ENCODE assay signal across 9 cellular contexts in the genomic region with DNA sequence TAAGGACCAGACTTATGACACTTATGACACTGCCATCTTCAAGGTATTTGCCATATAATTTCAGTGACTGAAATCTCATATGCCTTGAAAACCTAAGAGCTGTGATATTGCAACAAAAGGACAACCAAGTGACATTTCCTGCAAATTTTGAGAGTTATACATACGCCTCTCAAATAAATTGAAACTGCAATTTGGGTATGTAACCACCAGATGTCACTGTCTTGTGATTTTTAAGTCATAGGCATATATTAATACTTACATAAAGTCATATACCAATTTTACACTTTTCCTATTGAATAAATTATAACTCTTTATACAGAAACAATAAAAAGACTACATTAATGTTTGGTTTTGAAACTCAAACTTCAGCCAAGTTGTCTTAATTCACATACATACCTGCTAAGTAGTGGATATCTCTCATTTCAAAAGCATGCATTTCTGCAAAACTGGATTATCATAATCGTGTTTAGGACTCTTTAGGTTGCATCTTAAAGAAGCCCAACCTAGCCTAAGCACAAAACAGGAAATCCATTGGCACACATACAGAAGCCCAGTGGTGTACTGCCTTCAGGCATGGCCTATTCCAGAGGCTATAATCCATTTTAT.
DNase-seq lines count a peak whose midpoint lies in the region; ATAC-seq and TF ChIP-seq lines count a peak whose summit lies in the region.
"Had no signal": no experiment of that assay in that cellular context is flagged by ENCODE, and none has a peak within 500 bp of the region (broad histone marks: within the 10 kb centered on the region; RNA-seq: fewer than 3 reads in every experiment).

No MANE protein-coding gene starts in this region.

- TF ChIP-seq RAD21 in IMR-90 (IDR thresholded peaks at IDR 0.05; ENCODE audit: low read length) = peak; percentile 5; the same call in 1 of the 2 replicates
- peak; percentile 64 to 66 for TF ChIP-seq RAD21 in liver (IDR thresholded peaks at IDR 0.05)

- peaks cover 8% of the 10 kb centered on the region; the same call in 1 of the 2 replicates for H3K9me3 Mint-ChIP-seq in WTC11
- no peaks in the 10 kb centered on the region for H3K9me3 Mint-ChIP-seq in T-helper 2 cell treated with Interferon-gamma antibody and Interleukin-4, amounts not matched to agents 5 μg/mL and 100 μg/mL, for 36 hours

- no peak overlapping the region for H2BK5ac ChIP-seq in IMR-90 (ENCODE audit: low read depth, low read length, poor library complexity, severe bottlenecking)

- H3K9me3 ChIP-seq in IMR-90 (ENCODE audit: control insufficient read depth, insufficient read depth, low read length) (no peaks in the 10 kb centered on the region), liver (ENCODE audit: control insufficient read depth in 4 of 4, low read length in 3 of 4) (no peaks in the 10 kb centered on the region)
- H3K9me3 ChIP-seq: SJCRH30 had no signal

- H3K36me3 Mint-ChIP-seq in WTC11 = no peaks in the 10 kb centered on the region
- no peaks in the 10 kb centered on the region for H3K36me3 Mint-ChIP-seq in T-helper 2 cell treated with Interferon-gamma antibody and Interleukin-4, amounts not matched to agents 5 μg/mL and 100 μg/mL, for 36 hours (ENCODE audit: low read depth)

- H3K4me3 ChIP-seq in IMR-90 (ENCODE audit: insufficient read depth, low read depth, low read length) (no peak overlapping the region), liver (ENCODE audit: low read depth in 1 of 3, low read length in 3 of 3) (no peak overlapping the region)
- H3K4me3 ChIP-seq: SJCRH30 had no signal

- H4K8ac ChIP-seq in IMR-90 (ENCODE audit: low read depth in 2 of 2, low read length in 2 of 2) = no peak overlapping the region

- TF ChIP-seq CTCF in GM10266 (IDR thresholded peaks at IDR 0.05; ENCODE audit: control insufficient read depth, insufficient read depth, low read depth, missing control alignments) (peak; percentile 21), IMR-90 (conservative IDR thresholded peaks at IDR 0.05; ENCODE audit: low read depth, low read length) (peak; percentile 35), WTC11 (IDR thresholded peaks at IDR 0.05) (peak; percentile 58), liver (IDR thresholded peaks at IDR 0.05; ENCODE audit: low read depth, low read length, missing input control) (peak; percentile 38)

- no TSS peak for BruUV-seq in IMR-90 (replicated peaks; lab: Mats Ljungman, UMichigan)

- H3K14ac ChIP-seq in IMR-90 (replicated peaks; ENCODE audit: low read depth, low read length) = no peak overlapping the region

- no peaks in the 10 kb centered on the region for H3K9me1 ChIP-seq in IMR-90 (ENCODE audit: insufficient read depth, low read length)

- dilution Hi-C loops in IMR-90 (cut with HindIII; ENCODE audit: low sequenced_read_pairs, unreplicated experiment) = no loop called here

- H3K4me2 ChIP-seq in IMR-90 (ENCODE audit: low read depth, low read length) = no peak overlapping the region

- H3K56ac ChIP-seq in IMR-90 (ENCODE audit: extremely low read depth, insufficient read depth, low read length) = no peak overlapping the region

- TF ChIP-seq POLR2A in IMR-90 (IDR thresholded peaks at IDR 0.05; ENCODE audit: low read depth, low read length) = no peak

- no peak for DNase-seq in GM10266 (ENCODE audit: extremely low spot score)
- DNase-seq in IMR-90 = peak; percentile 45
- DNase-seq in WTC11 (ENCODE audit: low spot score) = no peak
- DNase-seq in NCI-H2196 (lab: John Stamatoyannopoulos, UW; ENCODE audit: unreplicated experiment) = no peak
- no peak for DNase-seq in NK-92 treated with Interleukin-12 subunit alpha and Interleukin-12 subunit beta, amount 100 ng/mL, for 24 hours (lab: John Stamatoyannopoulos, UW)
- DNase-seq in T-helper 2 cell treated with Interferon-gamma antibody and Interleukin-4, amounts not matched to agents 5 μg/mL and 100 μg/mL, for 36 hours (ENCODE audit: low spot score) = no peak

- H3K23ac ChIP-seq in IMR-90 (ENCODE audit: low read depth, low read length) = no peak overlapping the region

- H2AFZ ChIP-seq in IMR-90 (replicated peaks; ENCODE audit: low read length, poor library complexity) = no peak overlapping the region

- H3K36me3 ChIP-seq in IMR-90 (ENCODE audit: control insufficient read depth, insufficient read depth, low read length) = no peaks in the 10 kb centered on the region
- H3K36me3 ChIP-seq in liver (ENCODE audit: control insufficient read depth in 4 of 4, insufficient read depth in 3 of 4, low read depth in 1 of 4, low read length in 3 of 4) = no peaks in the 10 kb centered on the region
- H3K36me3 ChIP-seq: SJCRH30 had no signal

- no peak overlapping the region for H3K27ac ChIP-seq in IMR-90 (ENCODE audit: insufficient read depth, low read length)
- no peak overlapping the region for H3K27ac ChIP-seq in liver (ENCODE audit: low read depth in 1 of 2, low read length in 2 of 2)
- H3K27ac ChIP-seq: SJCRH30 had no signal

- H4K5ac ChIP-seq in IMR-90 (ENCODE audit: low read depth, low read length) = no peak overlapping the region

- H3K27ac Mint-ChIP-seq in WTC11 = no peak overlapping the region
- H3K27ac Mint-ChIP-seq in T-helper 2 cell treated with Interferon-gamma antibody and Interleukin-4, amounts not matched to agents 5 μg/mL and 100 μg/mL, for 36 hours = no peak overlapping the region

- CTCF ChIA-PET in IMR-90 (lab: Yijun Ruan, JAX) (no interaction called here), WTC11 (lab: Charles Lee) (interaction anchor here (0.7 to 0.9 kb wide), 2 partner anchors 46 to 262 kb away, joined by 3 read pairs; no protein-coding TSS in a partner anchor)

- no peak overlapping the region for H2AK5ac ChIP-seq in IMR-90 (ENCODE audit: low read depth, low read length)

- POLR2A ChIA-PET in IMR-90 (lab: Charles Lee; ENCODE audit: unreplicated experiment) = no interaction called here
- POLR2A ChIA-PET in WTC11 (lab: Charles Lee) = interaction anchor here (0.6 kb wide), 1 partner anchor 508 kb away, joined by 3 read pairs; no protein-coding TSS in a partner anchor

- H2BK120ac ChIP-seq in IMR-90 (ENCODE audit: low read depth, low read length) = no peak overlapping the region

- in situ Hi-C loops in IMR-90 (cut with MboI; ENCODE audit: low sequenced_read_pairs) = no loop called here

- WGBS in IMR-90 (ENCODE audit: extremely low coverage in 2 of 2, insufficient read length in 1 of 2), 2 experiments = no CpG with 5 or more reads among the region's 2 CpGs
- 70% methylated on average over 2 of the region's 2 CpGs for WGBS in liver

- no peak for ATAC-seq in IMR-90 (ENCODE audit: low read depth)
- no peak for ATAC-seq in WTC11
- ATAC-seq in HG03196 (IDR thresholded peaks at IDR 0.05; ENCODE audit: unreplicated experiment) = no peak

- H3K4ac ChIP-seq in IMR-90 (ENCODE audit: low read depth, low read length) = no peak overlapping the region

- intact Hi-C loops in IMR-90 (cut with micrococcal nuclease) = loop anchor here (2.0 kb wide), 1 partner anchor 507 kb away; a partner anchor contains a TSS

- H4K20me1 ChIP-seq in IMR-90 (ENCODE audit: insufficient read depth, low read length) = no peaks in the 10 kb centered on the region

- no peaks in the 10 kb centered on the region for H3K27me3 ChIP-seq in IMR-90 (ENCODE audit: control insufficient read depth, insufficient read depth, low read length)
- no peaks in the 10 kb centered on the region for H3K27me3 ChIP-seq in liver (ENCODE audit: control insufficient read depth in 4 of 4, insufficient read depth in 4 of 4, low read length in 3 of 4)
- H3K27me3 ChIP-seq: SJCRH30 had no signal

- no peak overlapping the region for H2BK15ac ChIP-seq in IMR-90 (ENCODE audit: low read depth, low read length)

- H2BK20ac ChIP-seq in IMR-90 (ENCODE audit: low read depth, low read length) = no peak overlapping the region

- H3K79me1 ChIP-seq in IMR-90 (ENCODE audit: low read depth in 1 of 2, low read length in 2 of 2) = no peaks in the 10 kb centered on the region

- H4K91ac ChIP-seq in IMR-90 (ENCODE audit: insufficient read depth, low read depth, low read length) = no peak overlapping the region

- H3K18ac ChIP-seq in IMR-90 (ENCODE audit: low read depth, low read length) = no peak overlapping the region

- H3K9ac ChIP-seq in IMR-90 (ENCODE audit: low read depth, low read length) (no peak overlapping the region), liver (ENCODE audit: low read depth in 1 of 2, low read length in 2 of 2) (no peak overlapping the region)

- H3K27me3 Mint-ChIP-seq in WTC11 (ENCODE audit: low read depth) = no peaks in the 10 kb centered on the region
- no peaks in the 10 kb centered on the region for H3K27me3 Mint-ChIP-seq in T-helper 2 cell treated with Interferon-gamma antibody and Interleukin-4, amounts not matched to agents 5 μg/mL and 100 μg/mL, for 36 hours (ENCODE audit: low read depth)

- H3K4me1 Mint-ChIP-seq in WTC11 = 0 out of 2 replicates have a peak, but pooled peaks cover 2% of the 10 kb centered on the region
- no peaks in the 10 kb centered on the region for H3K4me1 Mint-ChIP-seq in T-helper 2 cell treated with Interferon-gamma antibody and Interleukin-4, amounts not matched to agents 5 μg/mL and 100 μg/mL, for 36 hours (ENCODE audit: low read depth)

- H3K4me1 ChIP-seq in IMR-90 (ENCODE audit: control insufficient read depth, insufficient read depth, low read length) (no peaks in the 10 kb centered on the region), liver (ENCODE audit: control insufficient read depth in 4 of 4, insufficient read depth in 4 of 4, low read length in 3 of 4) (no peaks in the 10 kb centered on the region)
- H3K4me1 ChIP-seq: SJCRH30 had no signal

- H3K4me3 Mint-ChIP-seq in WTC11 = no peak overlapping the region
- H3K4me3 Mint-ChIP-seq in T-helper 2 cell treated with Interferon-gamma antibody and Interleukin-4, amounts not matched to agents 5 μg/mL and 100 μg/mL, for 36 hours = no peak overlapping the region

- no peak overlapping the region for H2AK9ac ChIP-seq in IMR-90 (replicated peaks; ENCODE audit: low read depth, low read length, poor library complexity)

TF ChIP-seq in IMR-90, 13 proteins besides CTCF, POLR2A, EP300 and RAD21 (continues in another document):
- TF ChIP-seq SMC3 (IDR thresholded peaks at IDR 0.05; ENCODE audit: low read depth, low read length) (0 out of 2 replicates have a peak, but pooled peaks have one; percentile 21), RCOR1 (IDR thresholded peaks at IDR 0.05; ENCODE audit: insufficient replicate concordance, low read length) (no peak), CEBPB (IDR thresholded peaks at IDR 0.05; ENCODE audit: low read depth, low read length) (no peak)

TF ChIP-seq in WTC11, 78 proteins besides CTCF, POLR2A, EP300 and RAD21 (continues in another document):
- no peak for TF ChIP-seq NR1H2 (CRISPR knock-in tag; IDR thresholded peaks at IDR 0.05)
- no peak for TF ChIP-seq SMAD3 (CRISPR knock-in tag; IDR thresholded peaks at IDR 0.05; ENCODE audit: borderline replicate concordance)
- TF ChIP-seq GABPB1 (CRISPR knock-in tag; IDR thresholded peaks at IDR 0.05) = no peak
- no peak for TF ChIP-seq TEAD4 (CRISPR knock-in tag; IDR thresholded peaks at IDR 0.05)
- no peak for TF ChIP-seq NFYB (CRISPR knock-in tag; conservative IDR thresholded peaks at IDR 0.05; ENCODE audit: low read depth)

TF ChIP-seq in liver, 16 proteins besides CTCF, POLR2A, EP300 and RAD21 (continues in another document):
- TF ChIP-seq, protein P1, sequence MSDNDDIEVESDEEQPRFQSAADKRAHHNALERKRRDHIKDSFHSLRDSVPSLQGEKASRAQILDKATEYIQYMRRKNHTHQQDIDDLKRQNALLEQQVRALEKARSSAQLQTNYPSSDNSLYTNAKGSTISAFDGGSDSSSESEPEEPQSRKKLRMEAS (IDR thresholded peaks at IDR 0.05) = no peak
- no peak for TF ChIP-seq HNF4G (IDR thresholded peaks at IDR 0.05)
- no peak for TF ChIP-seq FOXA2 (IDR thresholded peaks at IDR 0.05)
